Comparison of ENCODE assay signal across 8 cellular contexts in genomic region chr15:59917504-59918157, GRCh38.
DNase-seq lines count a peak whose midpoint lies in the region; ATAC-seq, FAIRE-seq and TF ChIP-seq lines count a peak whose summit lies in the region.

No MANE protein-coding gene starts in this region.

- no TSS peak for BruUV-seq in HepG2 (replicated peaks; lab: Mats Ljungman, UMichigan)

- H3K9ac ChIP-seq in HepG2 (ENCODE audit: insufficient read depth, low read depth, low read length): no peak overlapping the region

- DNase-seq in NCI-H2171 treated with DMSO at 0.1 percent for 48 hours (lab: John Stamatoyannopoulos, UW): peak; percentile 14
- no peak for DNase-seq in NCI-H2171 (lab: John Stamatoyannopoulos, UW)
- peak; percentile 47 for DNase-seq in NCI-H2029 (lab: John Stamatoyannopoulos, UW)
- peak; percentile 87 for DNase-seq in WERI-Rb-1
- DNase-seq in T47D (ENCODE audit: low read depth in 1 of 2, low spot score in 1 of 2): peak; percentile 12 to 67
- DNase-seq in HepG2 (ENCODE audit: low spot score): peak; percentile 50
- peak; percentile 61 to 68 for DNase-seq in stimulated activated CD8-positive, alpha-beta memory T cell treated with anti-CD3 and anti-CD28 coated beads, Interleukin-2, amount 100 ng/mL, for 48 hours (ENCODE audit: low read depth in 2 of 2)

- TF ChIP-seq CTCF in WERI-Rb-1 (IDR thresholded peaks at IDR 0.05; ENCODE audit: low read depth, low read length) (peak; percentile 74), HepG2 (CRISPR knock-in tag; IDR thresholded peaks at IDR 0.05) (peak; percentile 83)

- TF ChIP-seq RAD21 in HepG2 (CRISPR knock-in tag; IDR thresholded peaks at IDR 0.05): peak; percentile 53

- WGBS in HepG2 (ENCODE audit: low lambda C conversion rate): 16% methylated on average over 9 of the region's 10 CpGs

- no peaks in the 10 kb centered on the region for H4K20me1 ChIP-seq in HepG2 (ENCODE audit: insufficient read depth, low read length)

- intact Hi-C loops in HepG2 (cut with micrococcal nuclease; ENCODE audit: unreplicated experiment): loop anchor here (1.0 kb wide), 3 partner anchors 210 to 410 kb away; no protein-coding TSS in a partner anchor

- CTCF ChIA-PET in HepG2 (lab: Yijun Ruan, JAX; ENCODE audit: low intra/inter-chr PET ratio, low total read pairs): interaction anchor here (1.0 to 2.1 kb wide), 3 partner anchors 209 to 409 kb away, joined by 3 to 11 read pairs (median 8); no protein-coding TSS in a partner anchor

- H3K36me3 ChIP-seq in WERI-Rb-1 (no peaks in the 10 kb centered on the region), HepG2 (replicated peaks in 1 of 2; ENCODE audit: control insufficient read depth in 1 of 2, insufficient read depth in 2 of 2, low read length in 2 of 2) (no peaks in the 10 kb centered on the region)

- H2AFZ ChIP-seq in HepG2 (ENCODE audit: low read length): no peak overlapping the region

- POLR2A ChIA-PET in HepG2 (lab: Yijun Ruan, JAX): no interaction called here

- no peaks in the 10 kb centered on the region for H3K79me2 ChIP-seq in HepG2 (ENCODE audit: insufficient read depth, low read length)

- peak; percentile 47 for FAIRE-seq in HepG2 (lab: Jason Lieb, UNC)

- H3K27ac ChIP-seq in WERI-Rb-1 (no peak overlapping the region), HepG2 (ENCODE audit: extremely low read length, insufficient read depth, low read length) (no peak overlapping the region)

- H3K9me3 ChIP-seq in WERI-Rb-1 (ENCODE audit: severe bottlenecking) (no peaks in the 10 kb centered on the region), HepG2 (ENCODE audit: low read length) (no peaks in the 10 kb centered on the region)

- no peaks in the 10 kb centered on the region for H3K4me1 ChIP-seq in HepG2 (ENCODE audit: insufficient read depth, low read length)

- H3K4me3 ChIP-seq in WERI-Rb-1 (ENCODE audit: low read depth, low read length) (no peak overlapping the region), HepG2 (replicated peaks in 1 of 3; ENCODE audit: insufficient read depth in 1 of 3, low read depth in 2 of 3, low read length in 3 of 3) (no peak overlapping the region)

- H3K27me3 ChIP-seq in WERI-Rb-1 (ENCODE audit: insufficient read depth, low read depth, severe bottlenecking): no peaks in the 10 kb centered on the region
- H3K27me3 ChIP-seq in HepG2 (ENCODE audit: control insufficient read depth in 1 of 2, insufficient read depth in 2 of 2, low read length in 2 of 2): peaks cover 0 to 5% of the 10 kb centered on the region in 2 experiments; a peak in 1 of 5 replicates

- ATAC-seq in HG02852 (IDR thresholded peaks at IDR 0.05; ENCODE audit: unreplicated experiment) (peak; percentile 61), HepG2 (peak; percentile 99)

- no peak for TF ChIP-seq POLR2A in HepG2 (IDR thresholded peaks at IDR 0.05; ENCODE audit: insufficient read depth in 1 of 2, low read depth in 2 of 2, low read length in 2 of 2)

- no peak overlapping the region for H3K4me2 ChIP-seq in HepG2 (ENCODE audit: low read depth, low read length)

- no peak for TF ChIP-seq EP300 in HepG2 (IDR thresholded peaks at IDR 0.05; ENCODE audit: low read depth in 2 of 2, low read length in 2 of 2)
- TF ChIP-seq EP300 in HepG2 (CRISPR knock-in tag; IDR thresholded peaks at IDR 0.05; ENCODE audit: borderline replicate concordance): no peak

- in situ Hi-C loops in T47D (cut with HindIII; ENCODE audit: low pct_unique_long_range_greater_than_20kb, low sequenced_read_pairs) (no loop called here), HepG2 (cut with HindIII; ENCODE audit: extremely low pct_ligation_motif_present, low pct_unique_long_range_greater_than_20kb) (no loop called here)

TF ChIP-seq in HepG2, 621 proteins besides CTCF, POLR2A, EP300 and RAD21:
- TF ChIP-seq JUNB (CRISPR knock-in tag; IDR thresholded peaks at IDR 0.05; ENCODE audit: borderline replicate concordance): no peak
- no peak for TF ChIP-seq CEBPG (CRISPR knock-in tag; IDR thresholded peaks at IDR 0.05)
- no peak for TF ChIP-seq HDAC6 (IDR thresholded peaks at IDR 0.05; ENCODE audit: low read depth, low read length)
- peak; percentile 71 for TF ChIP-seq SMC3 (IDR thresholded peaks at IDR 0.05; ENCODE audit: low read length)
- TF ChIP-seq MAZ (IDR thresholded peaks at IDR 0.05; ENCODE audit: borderline replicate concordance, low read depth, low read length): no peak
- 0 out of 2 replicates have a peak, but pooled peaks have one; percentile 33 for TF ChIP-seq MAZ (CRISPR knock-in tag; IDR thresholded peaks at IDR 0.05; ENCODE audit: low read depth)
- no peak for TF ChIP-seq AHR (CRISPR knock-in tag; IDR thresholded peaks at IDR 0.05)
- TF ChIP-seq ZBTB42 (CRISPR knock-in tag; IDR thresholded peaks at IDR 0.05): no peak
- TF ChIP-seq STAG1 (CRISPR knock-in tag; IDR thresholded peaks at IDR 0.05): peak; percentile 80
- no peak for TF ChIP-seq SKI (IDR thresholded peaks at IDR 0.05; ENCODE audit: partially characterized antibody)
- peak; percentile 27 for TF ChIP-seq XRCC5 (optimal IDR thresholded peaks at IDR 0.05; ENCODE audit: low read length)
- TF ChIP-seq HMG20A (CRISPR knock-in tag; IDR thresholded peaks at IDR 0.05; ENCODE audit: borderline replicate concordance): no peak
- TF ChIP-seq SCMH1 (CRISPR knock-in tag; IDR thresholded peaks at IDR 0.05; ENCODE audit: borderline replicate concordance): no peak
- TF ChIP-seq RARA (CRISPR knock-in tag; IDR thresholded peaks at IDR 0.05): no peak
- no peak for TF ChIP-seq CHD4 (IDR thresholded peaks at IDR 0.05; ENCODE audit: borderline replicate concordance, low read length)
TF ChIP-seq in HepG2: peak in this region for 4.
